Comparison of ENCODE assay signal across 26 cellular contexts in the genomic region with DNA sequence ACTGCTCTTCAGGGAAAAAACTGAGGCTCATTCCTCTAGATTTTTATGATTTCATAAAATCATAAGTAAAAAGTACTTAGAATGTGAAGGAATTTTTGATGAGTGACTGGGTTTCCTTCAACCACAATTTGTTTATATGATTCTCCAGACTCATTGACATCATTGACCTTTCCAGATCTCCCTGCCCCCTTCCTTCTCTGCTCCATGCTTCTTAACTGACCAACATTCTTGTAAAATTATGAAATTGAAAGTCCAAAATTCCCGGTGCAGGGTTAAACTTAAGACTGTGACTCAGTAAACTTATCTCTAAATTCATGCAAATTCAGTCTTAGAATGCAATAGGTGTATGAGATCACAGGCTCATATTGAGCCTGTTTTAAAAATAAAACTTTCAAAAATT.
DNase-seq lines count a peak whose midpoint lies in the region; ATAC-seq and TF ChIP-seq lines count a peak whose summit lies in the region.
"Had no signal": no experiment of that assay in that cellular context is flagged by ENCODE, and none has a peak within 500 bp of the region (broad histone marks: within the 10 kb centered on the region; RNA-seq: fewer than 3 reads in every experiment).

No MANE protein-coding gene starts in this region.

- H3K9me3 ChIP-seq in breast epithelium: no peaks in the 10 kb centered on the region
- no peaks in the 10 kb centered on the region for H3K9me3 ChIP-seq in CD8-positive, alpha-beta memory T cell (ENCODE audit: low read length)
- peaks cover 4% of the 10 kb centered on the region; the same call in 1 of the 2 replicates for H3K9me3 ChIP-seq in SK-N-SH
- no peaks in the 10 kb centered on the region for H3K9me3 ChIP-seq in naive thymus-derived CD4-positive, alpha-beta T cell (ENCODE audit: control insufficient read depth in 2 of 3, low read length in 3 of 3)
- H3K9me3 ChIP-seq: HAP-1 had no signal

- 5% methylated on average over 1 of the region's 1 CpG for WGBS in SK-N-SH (ENCODE audit: low lambda C conversion rate)

- H3K36me3 Mint-ChIP-seq in MCF 10A (ENCODE audit: insufficient read depth, unreplicated experiment): no peaks in the 10 kb centered on the region
- H3K36me3 Mint-ChIP-seq in CD8-positive, alpha-beta memory T cell: no peaks in the 10 kb centered on the region
- H3K36me3 Mint-ChIP-seq in naive thymus-derived CD4-positive, alpha-beta T cell: no peaks in the 10 kb centered on the region
- H3K36me3 Mint-ChIP-seq: mesothelial cell of epicardium had no signal

- no peak for TF ChIP-seq CTCF in MCF 10A (IDR thresholded peaks at IDR 0.05; ENCODE audit: unreplicated experiment)
- no peak for TF ChIP-seq CTCF in breast epithelium (IDR thresholded peaks at IDR 0.05)
- TF ChIP-seq CTCF in astrocyte of the cerebellum (IDR thresholded peaks at IDR 0.05; ENCODE audit: low read depth, low read length, missing control alignments): no peak
- no peak for TF ChIP-seq CTCF in SK-N-SH (IDR thresholded peaks at IDR 0.05)

- no peaks in the 10 kb centered on the region for H3K9me2 ChIP-seq in SK-N-SH

- no peak for ATAC-seq in naive thymus-derived CD4-positive, alpha-beta T cell
- ATAC-seq: activated naive CD8-positive, alpha-beta T cell treated with anti-CD3 and anti-CD28 coated beads, Interleukin-2, amount 50 U/mL, for 24 hours; HepG2; left colon; PC-3; stimulated activated naive CD8-positive, alpha-beta T cell treated with anti-CD3 and anti-CD28 coated beads, Interleukin-15, Interleukin-2, amounts not matched to agents 100 U/mL and 50 U/mL, for 24 hours had no signal

- no peaks in the 10 kb centered on the region for H3K79me2 ChIP-seq in SK-N-SH (ENCODE audit: insufficient read depth)

- no peak overlapping the region for H3K4me2 ChIP-seq in SK-N-SH

- intact Hi-C loops in MCF 10A (cut with micrococcal nuclease): no loop called here
- intact Hi-C loops in breast epithelium (cut with DNase I; ENCODE audit: low total_unique reads): no loop called here
- intact Hi-C loops in naive thymus-derived CD4-positive, alpha-beta T cell (cut with micrococcal nuclease): no loop called here

- TF ChIP-seq POLR2A in breast epithelium (IDR thresholded peaks at IDR 0.05): no peak

- in situ Hi-C loops in astrocyte of the cerebellum (cut with HindIII; ENCODE audit: low sequenced_read_pairs): no loop called here

- H2AFZ ChIP-seq in SK-N-SH (ENCODE audit: low read depth): no peak overlapping the region

- H3K27ac ChIP-seq in breast epithelium: no peak overlapping the region
- no peak overlapping the region for H3K27ac ChIP-seq in CD8-positive, alpha-beta memory T cell (ENCODE audit: low read depth, low read length)
- H3K27ac ChIP-seq in SK-N-SH (ENCODE audit: low read depth in 2 of 2, low read length in 1 of 2): no peak overlapping the region
- H3K27ac ChIP-seq in naive thymus-derived CD4-positive, alpha-beta T cell (ENCODE audit: low read depth, low read length): no peak overlapping the region
- H3K27ac ChIP-seq: 22Rv1 had no signal

- H3K4me1 ChIP-seq in breast epithelium: no peaks in the 10 kb centered on the region
- no peaks in the 10 kb centered on the region for H3K4me1 ChIP-seq in CD8-positive, alpha-beta memory T cell (ENCODE audit: insufficient read depth, low read length)
- no peaks in the 10 kb centered on the region for H3K4me1 ChIP-seq in SK-N-SH (ENCODE audit: control insufficient read depth in 1 of 2, insufficient read depth in 2 of 2, low read depth in 1 of 2, low read length in 1 of 2)
- H3K4me1 ChIP-seq in naive thymus-derived CD4-positive, alpha-beta T cell (ENCODE audit: control insufficient read depth in 2 of 2, insufficient read depth in 2 of 2, low read length in 2 of 2): no peaks in the 10 kb centered on the region
- H3K4me1 ChIP-seq: HAP-1 had no signal

- H3K27me3 ChIP-seq in breast epithelium: no peaks in the 10 kb centered on the region
- H3K27me3 ChIP-seq in CD8-positive, alpha-beta memory T cell (ENCODE audit: insufficient read depth, low read length, poor library complexity, severe bottlenecking): no peaks in the 10 kb centered on the region
- H3K27me3 ChIP-seq in SK-N-SH (ENCODE audit: insufficient read depth): no peaks in the 10 kb centered on the region
- no peaks in the 10 kb centered on the region for H3K27me3 ChIP-seq in naive thymus-derived CD4-positive, alpha-beta T cell (ENCODE audit: control insufficient read depth in 2 of 2, insufficient read depth in 2 of 2, low read length in 2 of 2)

- CTCF ChIA-PET in MCF 10A (lab: Yijun Ruan, JAX): interaction anchor here (0.7 kb wide), 1 partner anchor 1247 kb away, joined by 3 read pairs; no protein-coding TSS in a partner anchor
- CTCF ChIA-PET in CD8-positive, alpha-beta memory T cell (lab: Charles Lee): no interaction called here
- CTCF ChIA-PET in SK-N-SH (lab: Yijun Ruan, JAX): no interaction called here
- CTCF ChIA-PET in naive thymus-derived CD4-positive, alpha-beta T cell (lab: Charles Lee): no interaction called here

- no peaks in the 10 kb centered on the region for H3K9me3 Mint-ChIP-seq in MCF 10A (ENCODE audit: unreplicated experiment)
- peaks cover 0 to 26% (median 5%) of the 10 kb centered on the region in 5 donors for H3K9me3 Mint-ChIP-seq in CD8-positive, alpha-beta memory T cell
- H3K9me3 Mint-ChIP-seq in naive thymus-derived CD4-positive, alpha-beta T cell: peaks cover 0 to 9% (median 1%) of the 10 kb centered on the region in 11 donors
- H3K9me3 Mint-ChIP-seq: activated CD4-positive, alpha-beta T cell treated with anti-CD3 and anti-CD28 coated beads, Interleukin-2, amount 10 ng/mL, durations not matched to agents 7 days and 5 days; activated naive CD8-positive, alpha-beta T cell treated with anti-CD3 and anti-CD28 coated beads, Interleukin-2, amount 50 U/mL, for 24 hours; activated T-helper 2 cell treated with anti-CD3 and anti-CD28 coated beads, Interferon-gamma antibody, Interleukin-2, Interleukin-4, amounts not matched to agents 10 μg/mL and 5 μg/mL and 100 μg/mL, durations not matched to agents 14 hours and 24 hours and 36 hours; mesothelial cell of epicardium; nephron progenitor cell had no signal

- H3K27me3 Mint-ChIP-seq in MCF 10A (ENCODE audit: insufficient read depth, unreplicated experiment): peaks cover 13% of the 10 kb centered on the region
- no peaks in the 10 kb centered on the region for H3K27me3 Mint-ChIP-seq in CD8-positive, alpha-beta memory T cell
- no peaks in the 10 kb centered on the region for H3K27me3 Mint-ChIP-seq in naive thymus-derived CD4-positive, alpha-beta T cell
- H3K27me3 Mint-ChIP-seq: activated CD4-positive, alpha-beta T cell treated with anti-CD3 and anti-CD28 coated beads, Interleukin-2, amount 10 ng/mL, durations not matched to agents 7 days and 5 days; activated naive CD8-positive, alpha-beta T cell treated with anti-CD3 and anti-CD28 coated beads, Interleukin-2, amount 50 U/mL, for 24 hours had no signal

- no peak overlapping the region for H3K4me3 Mint-ChIP-seq in MCF 10A (ENCODE audit: unreplicated experiment)
- no peak overlapping the region for H3K4me3 Mint-ChIP-seq in CD8-positive, alpha-beta memory T cell
- H3K4me3 Mint-ChIP-seq in naive thymus-derived CD4-positive, alpha-beta T cell: no peak overlapping the region
- H3K4me3 Mint-ChIP-seq: activated CD4-positive, alpha-beta T cell treated with anti-CD3 and anti-CD28 coated beads, Interleukin-2, amount 10 ng/mL, durations not matched to agents 7 days and 5 days; activated naive CD8-positive, alpha-beta T cell treated with anti-CD3 and anti-CD28 coated beads, Interleukin-2, amount 50 U/mL, for 24 hours; mesothelial cell of epicardium; nephron progenitor cell had no signal

- DNase-seq in MCF 10A (ENCODE audit: unreplicated experiment) (peak; percentile 33), breast epithelium (ENCODE audit: low spot score in 2 of 2) (no peak), astrocyte of the cerebellum (ENCODE audit: low read depth) (peak; percentile 15), iris pigment epithelial cell (ENCODE audit: low read depth) (peak; percentile 96), SK-N-SH (no peak), NCI-H1436 treated with DMSO at 0.1 percent for 48 hours (lab: John Stamatoyannopoulos, UW) (no peak)
- no peak for DNase-seq in CD8-positive, alpha-beta memory T cell
- no peak for DNase-seq in naive thymus-derived CD4-positive, alpha-beta T cell
- DNase-seq: activated CD4-positive, alpha-beta T cell treated with anti-CD3 and anti-CD28 coated beads, Interleukin-2, amount 10 ng/mL, durations not matched to agents 7 days and 5 days; activated CD8-positive, alpha-beta memory T cell treated with anti-CD3 and anti-CD28 coated beads, Interleukin-2, amount 50 U/mL, for 4 hours; activated naive CD8-positive, alpha-beta T cell treated with anti-CD3 and anti-CD28 coated beads, Interleukin-2, amount 50 U/mL, for 24 hours; C1 segment of cervical spinal cord; erythroblast; glutamatergic neuron; left colon; NCI-H146; nephron progenitor cell; PC-3; SHP77; stimulated activated naive CD8-positive, alpha-beta T cell treated with anti-CD3 and anti-CD28 coated beads, Interleukin-15, Interleukin-2, amounts not matched to agents 100 U/mL and 50 U/mL, for 24 hours; trophoblast cell had no signal

- TF ChIP-seq RAD21 in SK-N-SH (IDR thresholded peaks at IDR 0.05; ENCODE audit: low read length): no peak

- no peaks in the 10 kb centered on the region for H3K4me1 Mint-ChIP-seq in MCF 10A (ENCODE audit: insufficient read depth, unreplicated experiment)
- H3K4me1 Mint-ChIP-seq in CD8-positive, alpha-beta memory T cell: no peaks in the 10 kb centered on the region
- no peaks in the 10 kb centered on the region for H3K4me1 Mint-ChIP-seq in naive thymus-derived CD4-positive, alpha-beta T cell
- H3K4me1 Mint-ChIP-seq: activated CD4-positive, alpha-beta T cell treated with anti-CD3 and anti-CD28 coated beads, Interleukin-2, amount 10 ng/mL, durations not matched to agents 7 days and 5 days; activated naive CD8-positive, alpha-beta T cell treated with anti-CD3 and anti-CD28 coated beads, Interleukin-2, amount 50 U/mL, for 24 hours had no signal

- H3K27ac Mint-ChIP-seq in MCF 10A (ENCODE audit: low read depth, unreplicated experiment): no peak overlapping the region
- no peak overlapping the region for H3K27ac Mint-ChIP-seq in CD8-positive, alpha-beta memory T cell
- no peak overlapping the region for H3K27ac Mint-ChIP-seq in naive thymus-derived CD4-positive, alpha-beta T cell
- H3K27ac Mint-ChIP-seq: activated CD4-positive, alpha-beta T cell treated with anti-CD3 and anti-CD28 coated beads, Interleukin-2, amount 10 ng/mL, durations not matched to agents 7 days and 5 days; activated naive CD8-positive, alpha-beta T cell treated with anti-CD3 and anti-CD28 coated beads, Interleukin-2, amount 50 U/mL, for 24 hours; activated T-helper 2 cell treated with anti-CD3 and anti-CD28 coated beads, Interferon-gamma antibody, Interleukin-2, Interleukin-4, amounts not matched to agents 10 μg/mL and 5 μg/mL and 100 μg/mL, durations not matched to agents 14 hours and 24 hours and 36 hours; mesothelial cell of epicardium; nephron progenitor cell had no signal

- no TSS peak for BruUV-seq in MCF 10A (replicated peaks; lab: Mats Ljungman, UMichigan)

- no peaks in the 10 kb centered on the region for H3K36me3 ChIP-seq in breast epithelium
- no peaks in the 10 kb centered on the region for H3K36me3 ChIP-seq in CD8-positive, alpha-beta memory T cell (ENCODE audit: insufficient read depth, low read length)
- peaks cover 0 to 4% of the 10 kb centered on the region in 2 experiments for H3K36me3 ChIP-seq in SK-N-SH (replicated peaks in 1 of 2; ENCODE audit: control insufficient read depth in 1 of 2, insufficient read depth in 2 of 2, low read length in 1 of 2)
- no peaks in the 10 kb centered on the region for H3K36me3 ChIP-seq in naive thymus-derived CD4-positive, alpha-beta T cell (ENCODE audit: control insufficient read depth in 2 of 3, insufficient read depth in 3 of 3, low read length in 3 of 3)
- H3K36me3 ChIP-seq: HAP-1 had no signal

- no peak overlapping the region for H3K4me3 ChIP-seq in breast epithelium
- no peak overlapping the region for H3K4me3 ChIP-seq in astrocyte of the cerebellum (ENCODE audit: low read depth, low read length)
- no peak overlapping the region for H3K4me3 ChIP-seq in CD8-positive, alpha-beta memory T cell (ENCODE audit: low read length)
- no peak overlapping the region for H3K4me3 ChIP-seq in SK-N-SH (ENCODE audit: low read depth in 2 of 2, low read length in 1 of 2)
- H3K4me3 ChIP-seq in naive thymus-derived CD4-positive, alpha-beta T cell (ENCODE audit: low read length): no peak overlapping the region
- H3K4me3 ChIP-seq: HAP-1 had no signal

- H3F3A ChIP-seq in SK-N-SH (replicated peaks; ENCODE audit: insufficient read depth): no peaks in the 10 kb centered on the region

- H4K20me1 ChIP-seq in SK-N-SH (ENCODE audit: insufficient read depth): no peaks in the 10 kb centered on the region

- no peak for TF ChIP-seq EP300 in SK-N-SH (IDR thresholded peaks at IDR 0.05; ENCODE audit: borderline replicate concordance in 1 of 2, low read depth in 1 of 2, low read length in 1 of 2)

- POLR2A ChIA-PET in MCF 10A (lab: Yijun Ruan, JAX): no interaction called here
- POLR2A ChIA-PET in CD8-positive, alpha-beta memory T cell (lab: Charles Lee): no interaction called here
- POLR2A ChIA-PET in SK-N-SH (lab: Yijun Ruan, JAX): no interaction called here
- POLR2A ChIA-PET in naive thymus-derived CD4-positive, alpha-beta T cell (lab: Charles Lee): no interaction called here

- H3K9ac ChIP-seq in SK-N-SH: no peak overlapping the region

Comparison
In these comparisons a context has a peak if more than half of its experiments do, and no peak if none do; other contexts are left out.
1. DNase-seq: peak in MCF 10A (single experiment), astrocyte of the cerebellum (single experiment) and iris pigment epithelial cell (single experiment); none in breast epithelium (0 of 2), CD8-positive, alpha-beta memory T cell (0 of 5), SK-N-SH (single experiment), NCI-H1436 treated with DMSO at 0.1 percent for 48 hours (single experiment) and naive thymus-derived CD4-positive, alpha-beta T cell (0 of 9).